In genomic region chr12:75722714-75723200, GRCh38 we compare ENCODE assay signal across 9 cellular contexts.
DNase-seq lines count a peak whose midpoint lies in the region; ATAC-seq, FAIRE-seq and TF ChIP-seq lines count a peak whose summit lies in the region.
"Had no signal": no experiment of that assay in that cellular context is flagged by ENCODE, and none has a peak within 500 bp of the region (broad histone marks: within the 10 kb centered on the region; RNA-seq: fewer than 3 reads in every experiment).

No MANE protein-coding gene starts in this region.

- intact Hi-C loops in colonic mucosa (cut with DNase I): no loop called here

- DNase-seq in GF-D8 (lab: John Stamatoyannopoulos, UW) (peak; percentile 36), colonic mucosa (peak; percentile 41), iPS-NIHi11 (ENCODE audit: low spot score) (no peak)
- DNase-seq in Jurkat, Clone E6-1 (ENCODE audit: low read depth, low spot score): peak; percentile 46

- H3K36me3 ChIP-seq in colonic mucosa: no peaks in the 10 kb centered on the region
- no peaks in the 10 kb centered on the region for H3K36me3 ChIP-seq in mesodermal cell (ENCODE audit: control insufficient read depth, insufficient read depth, low read length)
- H3K36me3 ChIP-seq in stomach smooth muscle (ENCODE audit: control insufficient read depth in 2 of 2, insufficient read depth in 2 of 2, low read length in 2 of 2): no peaks in the 10 kb centered on the region
- H3K36me3 ChIP-seq: ascending aorta had no signal

- no peaks in the 10 kb centered on the region for H3K27me3 ChIP-seq in colonic mucosa
- no peaks in the 10 kb centered on the region for H3K27me3 ChIP-seq in stomach smooth muscle (ENCODE audit: control insufficient read depth in 1 of 2, insufficient read depth in 2 of 2, low read length in 2 of 2)
- H3K27me3 ChIP-seq: ascending aorta had no signal

- H3K27ac ChIP-seq in colonic mucosa (peak overlapping the region; percentile 59), mesodermal cell (ENCODE audit: low read depth, low read length, severe bottlenecking) (peak overlapping the region; percentile 60), stomach smooth muscle (ENCODE audit: low read length) (peak overlapping the region; percentile 50)
- H3K27ac ChIP-seq: ascending aorta had no signal

- H3K9ac ChIP-seq in colonic mucosa (ENCODE audit: low read depth in 2 of 2, low read length in 2 of 2) (no peak overlapping the region), stomach smooth muscle (ENCODE audit: low read length in 2 of 2) (no peak overlapping the region)

- H3K4me1 ChIP-seq in colonic mucosa: peaks cover 6% of the 10 kb centered on the region
- peaks cover 37% of the 10 kb centered on the region for H3K4me1 ChIP-seq in mesodermal cell (ENCODE audit: control insufficient read depth, insufficient read depth, low read length, poor library complexity, severe bottlenecking)
- peaks cover 38% of the 10 kb centered on the region for H3K4me1 ChIP-seq in stomach smooth muscle (ENCODE audit: control insufficient read depth, insufficient read depth, low read length)

- peak; percentile 84 for ATAC-seq in GM21526 (IDR thresholded peaks at IDR 0.05; ENCODE audit: low FRiP score, unreplicated experiment)

- H3K9me3 ChIP-seq in colonic mucosa (no peaks in the 10 kb centered on the region), mesodermal cell (ENCODE audit: control insufficient read depth, low read length) (no peaks in the 10 kb centered on the region), stomach smooth muscle (ENCODE audit: control insufficient read depth in 2 of 2, low read length in 2 of 2) (no peaks in the 10 kb centered on the region)
- H3K9me3 ChIP-seq: ascending aorta had no signal

- no peak overlapping the region for H3K4me3 ChIP-seq in Jurkat, Clone E6-1 (ENCODE audit: low read length)
- H3K4me3 ChIP-seq in colonic mucosa (no peak overlapping the region), mesodermal cell (ENCODE audit: extremely low read depth, insufficient read depth, low read length, poor library complexity, severe bottlenecking) (no peak overlapping the region), stomach smooth muscle (ENCODE audit: low read length in 2 of 2) (no peak overlapping the region)
- H3K4me3 ChIP-seq: ascending aorta had no signal

- TF ChIP-seq CTCF in colonic mucosa (IDR thresholded peaks at IDR 0.05): no peak

- peak; percentile 92 for FAIRE-seq in TTC549 (lab: Jason Lieb, UNC)

- WGBS in mesodermal cell (ENCODE audit: insufficient coverage in 2 of 2), 2 experiments: 56 to 64% methylated on average over 2 of the region's 5 CpGs
